Comparison of ENCODE assay signal across 8 cellular contexts in the genomic region with DNA sequence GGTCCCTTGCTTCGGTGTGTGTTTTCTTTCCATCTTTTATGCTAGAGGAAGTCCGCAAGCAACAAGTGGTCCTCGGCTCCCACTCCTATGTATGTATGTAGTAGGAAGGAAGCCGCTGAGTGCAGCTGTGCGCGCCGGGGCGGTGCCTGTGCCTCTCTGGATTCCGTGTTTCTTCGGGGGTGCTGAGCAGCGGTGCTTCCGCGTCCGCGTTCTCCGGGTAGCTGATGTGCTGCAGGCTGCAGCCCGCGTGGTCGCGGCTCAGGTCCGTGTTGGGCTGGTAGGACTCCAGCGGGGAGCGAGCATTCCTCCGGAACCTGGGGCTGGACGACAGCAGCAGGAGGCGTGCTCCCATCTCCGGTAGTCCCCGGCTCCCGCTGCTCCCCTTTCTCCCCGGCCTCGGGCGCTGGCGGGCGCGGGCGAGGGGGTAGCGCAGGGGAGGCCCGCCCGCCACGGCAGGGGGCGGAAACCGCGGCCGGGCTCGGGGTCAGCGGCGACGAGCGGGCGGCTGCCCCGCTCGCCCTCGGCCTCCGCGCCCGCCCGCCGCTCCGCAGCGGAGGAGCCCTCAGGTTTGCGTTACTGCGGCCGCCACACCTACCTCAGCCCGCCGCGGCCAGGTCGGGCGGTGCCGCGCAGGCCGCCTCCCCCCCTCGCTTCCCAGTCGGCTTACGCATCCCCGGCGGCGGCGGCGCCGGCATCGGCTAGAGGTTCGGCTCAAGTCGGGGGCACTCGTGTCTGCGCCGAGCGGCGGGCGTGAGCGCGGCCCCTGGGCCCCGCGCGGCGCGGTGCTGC. TPM values are rescaled to one million over a fixed set of nuclear protein-coding genes. Genes with fewer than 3 reads are reported as not detected.
DNase-seq lines count a peak whose midpoint lies in the region; ATAC-seq and TF ChIP-seq lines count a peak whose summit lies in the region.

No MANE protein-coding gene starts in this region.

- H3K4me2 ChIP-seq in OCI-LY1 (ENCODE audit: low read length), result peak overlapping the region; percentile 91

- peaks cover 18% of the 10 kb centered on the region; the same call in 1 of the 2 replicates for H3K36me3 ChIP-seq in OCI-LY1 (ENCODE audit: insufficient read depth, low read length)

- intact Hi-C loops in CD4-positive, alpha-beta T cell (cut with DNase I, micrococcal nuclease), result loop anchor here (1.0 to 10.0 kb wide), 7 partner anchors 14 to 1684 kb away; a partner anchor contains a TSS

- H3K9me2 ChIP-seq in OCI-LY1 (ENCODE audit: low read depth, low read length), result no peaks in the 10 kb centered on the region

- peaks cover 61% of the 10 kb centered on the region for H3K4me1 Mint-ChIP-seq in CD4-positive, alpha-beta T cell (ENCODE audit: low read depth)
- peaks cover 55% of the 10 kb centered on the region for H3K4me1 Mint-ChIP-seq in activated T-cell treated with anti-CD3 and anti-CD28 coated beads, Interleukin-2, amount 50 U/mL, for 4 hours (ENCODE audit: low read depth)
- peaks cover 44% of the 10 kb centered on the region for H3K4me1 Mint-ChIP-seq in nephron progenitor cell
- H3K4me1 Mint-ChIP-seq in stimulated activated naive CD8-positive, alpha-beta T cell treated with anti-CD3 and anti-CD28 coated beads, Interleukin-15, Interleukin-2, amounts not matched to agents 100 ng/mL and 50 ng/mL, for 24 hours (ENCODE audit: low read depth), result peaks cover 60% of the 10 kb centered on the region

- H3K27me3 Mint-ChIP-seq in CD4-positive, alpha-beta T cell, result no peaks in the 10 kb centered on the region
- H3K27me3 Mint-ChIP-seq in activated T-cell treated with anti-CD3 and anti-CD28 coated beads, Interleukin-2, amount 50 U/mL, for 4 hours (ENCODE audit: low read depth), result no peaks in the 10 kb centered on the region
- H3K27me3 Mint-ChIP-seq in nephron progenitor cell (ENCODE audit: low read depth, poor library complexity), result peaks cover 58% of the 10 kb centered on the region
- no peaks in the 10 kb centered on the region for H3K27me3 Mint-ChIP-seq in stimulated activated naive CD8-positive, alpha-beta T cell treated with anti-CD3 and anti-CD28 coated beads, Interleukin-15, Interleukin-2, amounts not matched to agents 100 ng/mL and 50 ng/mL, for 24 hours

- H3K4me3 Mint-ChIP-seq in CD4-positive, alpha-beta T cell, result peak overlapping the region; percentile 99
- H3K4me3 Mint-ChIP-seq in activated T-cell treated with anti-CD3 and anti-CD28 coated beads, Interleukin-2, amount 50 U/mL, for 4 hours, result peak overlapping the region; percentile 94
- peak overlapping the region; percentile 85 for H3K4me3 Mint-ChIP-seq in nephron progenitor cell
- peak overlapping the region; percentile 91 for H3K4me3 Mint-ChIP-seq in stimulated activated naive CD8-positive, alpha-beta T cell treated with anti-CD3 and anti-CD28 coated beads, Interleukin-15, Interleukin-2, amounts not matched to agents 100 ng/mL and 50 ng/mL, for 24 hours

- H3K9me3 Mint-ChIP-seq in CD4-positive, alpha-beta T cell, result no peaks in the 10 kb centered on the region
- H3K9me3 Mint-ChIP-seq in activated T-cell treated with anti-CD3 and anti-CD28 coated beads, Interleukin-2, amount 50 U/mL, for 4 hours, result no peaks in the 10 kb centered on the region
- no peaks in the 10 kb centered on the region for H3K9me3 Mint-ChIP-seq in nephron progenitor cell
- H3K9me3 Mint-ChIP-seq in stimulated activated naive CD8-positive, alpha-beta T cell treated with anti-CD3 and anti-CD28 coated beads, Interleukin-15, Interleukin-2, amounts not matched to agents 100 ng/mL and 50 ng/mL, for 24 hours, result no peaks in the 10 kb centered on the region

- TF ChIP-seq CTCF in CD4-positive, alpha-beta T cell (IDR thresholded peaks at IDR 0.05), result no peak
- TF ChIP-seq CTCF in OCI-LY1 (IDR thresholded peaks at IDR 0.05; ENCODE audit: low read length), result no peak
- TF ChIP-seq CTCF in nephron progenitor cell (IDR thresholded peaks at IDR 0.05), result no peak

- peak overlapping the region; percentile 91 for H2AFZ ChIP-seq in OCI-LY1 (ENCODE audit: low read length)

- H3K9ac ChIP-seq in OCI-LY1 (ENCODE audit: low read length), result peak overlapping the region; percentile 86

- H3K27me3 ChIP-seq in CD4-positive, alpha-beta T cell (ENCODE audit: control insufficient read depth, insufficient read depth, low read length), result no peaks in the 10 kb centered on the region
- H3K27me3 ChIP-seq in OCI-LY1 (ENCODE audit: insufficient read depth, low read length), result no peaks in the 10 kb centered on the region

- POLR2A ChIA-PET in CD4-positive, alpha-beta T cell (lab: Charles Lee), result interaction anchor here (0.6 to 3.6 kb wide), 14 partner anchors 9 to 1174 kb away, joined by 3 to 42 read pairs (median 5); a partner anchor contains a TSS

- peaks cover 56% of the 10 kb centered on the region for H3K36me3 Mint-ChIP-seq in CD4-positive, alpha-beta T cell (ENCODE audit: low read depth)
- H3K36me3 Mint-ChIP-seq in activated T-cell treated with anti-CD3 and anti-CD28 coated beads, Interleukin-2, amount 50 U/mL, for 4 hours (ENCODE audit: insufficient read depth), result peaks cover 22% of the 10 kb centered on the region
- peaks cover 35% of the 10 kb centered on the region for H3K36me3 Mint-ChIP-seq in nephron progenitor cell (ENCODE audit: low read depth)
- H3K36me3 Mint-ChIP-seq in stimulated activated naive CD8-positive, alpha-beta T cell treated with anti-CD3 and anti-CD28 coated beads, Interleukin-15, Interleukin-2, amounts not matched to agents 100 ng/mL and 50 ng/mL, for 24 hours (ENCODE audit: low read depth), result peaks cover 35% of the 10 kb centered on the region

- peak overlapping the region; percentile 83 for H3K4me3 ChIP-seq in OCI-LY1 (ENCODE audit: low read depth, low read length, poor library complexity, severe bottlenecking)

- ATAC-seq in CD4-positive, alpha-beta T cell (ENCODE audit: poor library complexity), result peak; percentile 60
- ATAC-seq in GM19395 (IDR thresholded peaks at IDR 0.05; ENCODE audit: unreplicated experiment) (peak; percentile 55), HG03469 (IDR thresholded peaks at IDR 0.05; ENCODE audit: unreplicated experiment) (peak; percentile 32)
- ATAC-seq in activated T-cell treated with anti-CD3 and anti-CD28 coated beads, Interleukin-2, amount 50 U/mL, for 4 hours, result peak; percentile 75

- peaks cover 53% of the 10 kb centered on the region for H3K4me1 ChIP-seq in OCI-LY1 (ENCODE audit: insufficient read depth, low read length, severe bottlenecking)

- no peaks in the 10 kb centered on the region for H4K20me1 ChIP-seq in OCI-LY1 (ENCODE audit: insufficient read depth, low read length)

- peak overlapping the region; percentile 95 for H3K27ac Mint-ChIP-seq in CD4-positive, alpha-beta T cell
- H3K27ac Mint-ChIP-seq in nephron progenitor cell, result no peak overlapping the region
- H3K27ac Mint-ChIP-seq in stimulated activated naive CD8-positive, alpha-beta T cell treated with anti-CD3 and anti-CD28 coated beads, Interleukin-15, Interleukin-2, amounts not matched to agents 100 ng/mL and 50 ng/mL, for 24 hours, result peak overlapping the region; percentile 84

- peak overlapping the region; percentile 65 for H3K27ac ChIP-seq in CD4-positive, alpha-beta T cell (ENCODE audit: low read depth, low read length)
- H3K27ac ChIP-seq in OCI-LY1 (ENCODE audit: low read depth, low read length, poor library complexity, severe bottlenecking), result peak overlapping the region; percentile 30

- no peaks in the 10 kb centered on the region for H3F3A ChIP-seq in OCI-LY1 (ENCODE audit: insufficient read depth, low read length)

- H3K9me3 ChIP-seq in CD4-positive, alpha-beta T cell (ENCODE audit: control insufficient read depth, low read length), result no peaks in the 10 kb centered on the region
- H3K9me3 ChIP-seq in OCI-LY1 (ENCODE audit: low read length), result no peaks in the 10 kb centered on the region

- peaks cover 14% of the 10 kb centered on the region for H3K79me2 ChIP-seq in OCI-LY1 (ENCODE audit: insufficient read depth, low read length)

- CTCF ChIA-PET in CD4-positive, alpha-beta T cell (lab: Charles Lee), result interaction anchor here (0.9 to 2.5 kb wide), 2 partner anchors 14 to 53 kb away, joined by 4 to 8 read pairs; no protein-coding TSS in a partner anchor

- DNase-seq in CD4-positive, alpha-beta T cell, result peak; percentile 45 to 74 (median 54)
- DNase-seq in activated T-cell treated with anti-CD3 and anti-CD28 coated beads, Interleukin-2, amount 50 U/mL, for 4 hours, result peak; percentile 61
- DNase-seq in fibroblast of gingiva (ENCODE audit: low read depth) (peak; percentile 47), nephron progenitor cell (no peak)

RNA-seq across cellular contexts. Expression of a gene that starts 0.5 kb away (rescaled TPM):
- total RNA-seq in CD4-positive, alpha-beta T cell, result 1 to 10 TPM; 4.3 to 4.8 TPM
- 1 to 10 TPM; 2.0 to 2.3 (median 2.2) TPM for total RNA-seq in activated T-cell treated with anti-CD3 and anti-CD28 coated beads, Interleukin-2, amount 50 U/mL, for 4 hours

RNA-seq across cellular contexts. Expression of a gene that starts 0.7 kb away (rescaled TPM):
- total RNA-seq in CD4-positive, alpha-beta T cell, result 10 to 100 TPM; 20.0 to 22.3 TPM
- 10 to 100 TPM; 30.1 to 37.4 (median 33.3) TPM for total RNA-seq in activated T-cell treated with anti-CD3 and anti-CD28 coated beads, Interleukin-2, amount 50 U/mL, for 4 hours
